In genomic region chr16:84617631-84618427, GRCh38 we compare ENCODE assay signal across 8 cellular contexts. TPM values are rescaled to one million over a fixed set of nuclear protein-coding genes. Genes with fewer than 3 reads are reported as not detected.
DNase-seq lines count a peak whose midpoint lies in the region; ATAC-seq and TF ChIP-seq lines count a peak whose summit lies in the region.

A gene with protein sequence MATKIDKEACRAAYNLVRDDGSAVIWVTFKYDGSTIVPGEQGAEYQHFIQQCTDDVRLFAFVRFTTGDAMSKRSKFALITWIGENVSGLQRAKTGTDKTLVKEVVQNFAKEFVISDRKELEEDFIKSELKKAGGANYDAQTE (minus strand): TSS chr16:84618078. CDS start chr16:84617914, 164 bp downstream.

- peak within 1 kb of the TSS; percentile 91 for H3K27ac Mint-ChIP-seq in activated naive CD8-positive, alpha-beta T cell treated with anti-CD3 and anti-CD28 coated beads, Interleukin-2, amount 50 U/mL, for 24 hours

- no peaks in the 10 kb centered on the region for H3K27me3 ChIP-seq in transverse colon

- peaks cover 3 to 41% (median 29%) of the 10 kb centered on the region in 4 donors for H3K4me1 ChIP-seq in transverse colon

- peaks cover 2% of the 10 kb centered on the region for H3K27me3 Mint-ChIP-seq in activated naive CD8-positive, alpha-beta T cell treated with anti-CD3 and anti-CD28 coated beads, Interleukin-2, amount 50 U/mL, for 24 hours

- peak within 1 kb of the TSS; percentile 93 for H3K4me3 Mint-ChIP-seq in activated naive CD8-positive, alpha-beta T cell treated with anti-CD3 and anti-CD28 coated beads, Interleukin-2, amount 50 U/mL, for 24 hours

- no peaks in the 10 kb centered on the region for H3K9me3 Mint-ChIP-seq in activated naive CD8-positive, alpha-beta T cell treated with anti-CD3 and anti-CD28 coated beads, Interleukin-2, amount 50 U/mL, for 24 hours

- no peaks in the 10 kb centered on the region for H3K36me3 ChIP-seq in transverse colon

- TF ChIP-seq CTCF in GM12865 (IDR thresholded peaks at IDR 0.05; ENCODE audit: insufficient read depth, low read depth, low read length, missing control alignments) (no peak), transverse colon (IDR thresholded peaks at IDR 0.05) (no peak)

- H3K27ac ChIP-seq in transverse colon = peak within 1 kb of the TSS; percentile 85 to 89 (median 86)

- no peak for TF ChIP-seq POLR2A in transverse colon (IDR thresholded peaks at IDR 0.05)

- ATAC-seq in HG02759 (IDR thresholded peaks at IDR 0.05; ENCODE audit: unreplicated experiment) = peak; percentile 88
- peak; percentile 77 for ATAC-seq in activated naive CD8-positive, alpha-beta T cell treated with anti-CD3 and anti-CD28 coated beads, Interleukin-2, amount 50 U/mL, for 24 hours

- peaks cover 39% of the 10 kb centered on the region for H3K36me3 Mint-ChIP-seq in activated naive CD8-positive, alpha-beta T cell treated with anti-CD3 and anti-CD28 coated beads, Interleukin-2, amount 50 U/mL, for 24 hours (ENCODE audit: low read depth)

- no peak for TF ChIP-seq EP300 in transverse colon (IDR thresholded peaks at IDR 0.05; ENCODE audit: low read depth)

- no peaks in the 10 kb centered on the region for H3K9me3 ChIP-seq in transverse colon

- intact Hi-C loops in cardiac septum (cut with DNase I) = no loop called here
- intact Hi-C loops in transverse colon (cut with DNase I; ENCODE audit: low total_unique reads) = no loop called here

- H3K4me3 ChIP-seq in GM12865 (ENCODE audit: low read depth, low read length) (peak within 1 kb of the TSS; percentile 86), transverse colon (peak within 1 kb of the TSS; percentile 14 to 94 (median 70))

- peaks cover 58% of the 10 kb centered on the region for H3K4me1 Mint-ChIP-seq in activated naive CD8-positive, alpha-beta T cell treated with anti-CD3 and anti-CD28 coated beads, Interleukin-2, amount 50 U/mL, for 24 hours

- in situ Hi-C loops in transverse colon (cut with MboI; ENCODE audit: low pct_ligation_motif_present in 1 of 4, low pct_unique_long_range_greater_than_20kb in 1 of 4, low sequenced_read_pairs in 3 of 4) = no loop called here

- peak; percentile 96 for DNase-seq in GM12865 (ENCODE audit: low read depth)
- peak; percentile 96 for DNase-seq in NCI-H1436 (lab: John Stamatoyannopoulos, UW)
- DNase-seq in SW480 (ENCODE audit: low spot score) = peak; percentile 91
- DNase-seq in activated naive CD8-positive, alpha-beta T cell treated with anti-CD3 and anti-CD28 coated beads, Interleukin-2, amount 50 U/mL, for 24 hours = peak; percentile 97
- DNase-seq in cardiac septum (ENCODE audit: low spot score) = peak; percentile 98
- peak; percentile 93 for DNase-seq in pons (ENCODE audit: low spot score)
- DNase-seq in transverse colon = peak; percentile 97

- 0 to 1% methylated on average over 5 to 88 of the region's 100 CpGs for WGBS in transverse colon (ENCODE audit: low coverage in 1 of 2), 2 donors

RNA-seq across cellular contexts. Expression of the gene that starts here (rescaled TPM):
- total RNA-seq in cardiac septum (11.0 TPM), transverse colon (10 to 100 TPM; 31.1 to 78.9 (median 47.9) TPM)

Comparison
In these comparisons a context has a peak if more than half of its experiments do, and no peak if none do; other contexts are left out.
1. Peak in every context shown above with its lines: DNase-seq, ATAC-seq, H3K4me3 ChIP-seq and H3K27ac ChIP-seq.